Comparison of ENCODE assay signal across 1 cellular context in genomic region chr17:78421534-78422266, GRCh38.
A peak's percentile ranks its signal among the peaks of the same experiment; 100 is the strongest.
TF ChIP-seq lines count a peak whose summit lies in the region.

No MANE protein-coding gene starts in this region.

TF ChIP-seq in HepG2, 621 proteins besides CTCF, POLR2A, EP300 and RAD21 (continued from another document and continues in another):
- TF ChIP-seq, protein P1, sequence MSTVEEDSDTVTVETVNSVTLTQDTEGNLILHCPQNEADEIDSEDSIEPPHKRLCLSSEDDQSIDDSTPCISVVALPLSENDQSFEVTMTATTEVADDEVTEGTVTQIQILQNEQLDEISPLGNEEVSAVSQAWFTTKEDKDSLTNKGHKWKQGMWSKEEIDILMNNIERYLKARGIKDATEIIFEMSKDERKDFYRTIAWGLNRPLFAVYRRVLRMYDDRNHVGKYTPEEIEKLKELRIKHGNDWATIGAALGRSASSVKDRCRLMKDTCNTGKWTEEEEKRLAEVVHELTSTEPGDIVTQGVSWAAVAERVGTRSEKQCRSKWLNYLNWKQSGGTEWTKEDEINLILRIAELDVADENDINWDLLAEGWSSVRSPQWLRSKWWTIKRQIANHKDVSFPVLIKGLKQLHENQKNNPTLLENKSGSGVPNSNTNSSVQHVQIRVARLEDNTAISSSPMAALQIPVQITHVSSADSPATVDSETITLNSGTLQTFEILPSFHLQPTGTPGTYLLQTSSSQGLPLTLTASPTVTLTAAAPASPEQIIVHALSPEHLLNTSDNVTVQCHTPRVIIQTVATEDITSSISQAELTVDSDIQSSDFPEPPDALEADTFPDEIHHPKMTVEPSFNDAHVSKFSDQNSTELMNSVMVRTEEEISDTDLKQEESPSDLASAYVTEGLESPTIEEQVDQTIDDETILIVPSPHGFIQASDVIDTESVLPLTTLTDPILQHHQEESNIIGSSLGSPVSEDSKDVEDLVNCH (CRISPR knock-in tag; IDR thresholded peaks at IDR 0.05), result no peak
- TF ChIP-seq ZNF629 (CRISPR knock-in tag; conservative IDR thresholded peaks at IDR 0.05) (no peak; the same call in 1 of the 2 replicates), SOX13 (IDR thresholded peaks at IDR 0.05) (peak; percentile 94), SOX13 (CRISPR knock-in tag; conservative IDR thresholded peaks at IDR 0.05 in 1 of 2, IDR thresholded peaks at IDR 0.05 in 1 of 2) (peak; percentile 38 to 98; a peak in 2 of 4 replicates), NCOA1 (CRISPR knock-in tag; IDR thresholded peaks at IDR 0.05) (no peak), ZEB1 (IDR thresholded peaks at IDR 0.05; ENCODE audit: insufficient replicate concordance, low read depth) (peak; percentile 93), ZNF713 (CRISPR knock-in tag; IDR thresholded peaks at IDR 0.05) (no peak), YY1 (IDR thresholded peaks at IDR 0.05; ENCODE audit: insufficient read depth, insufficient replicate concordance, low read depth, low read length) (no peak), MTA3 (CRISPR knock-in tag; IDR thresholded peaks at IDR 0.05) (no peak), MAZ (IDR thresholded peaks at IDR 0.05; ENCODE audit: borderline replicate concordance, low read depth, low read length) (peak; percentile 89), MAZ (CRISPR knock-in tag; IDR thresholded peaks at IDR 0.05; ENCODE audit: low read depth) (peak; percentile 91), ZIK1 (CRISPR knock-in tag; IDR thresholded peaks at IDR 0.05; ENCODE audit: borderline replicate concordance, low read depth) (0 out of 2 replicates have a peak, but pooled peaks have one; percentile 67), KAT8 (CRISPR knock-in tag; IDR thresholded peaks at IDR 0.05) (peak; percentile 75), U2AF1 (optimal IDR thresholded peaks at IDR 0.05; ENCODE audit: low read depth, low read length) (peak; percentile 69), WIZ (CRISPR knock-in tag; IDR thresholded peaks at IDR 0.05) (no peak), ZNF570 (CRISPR knock-in tag; IDR thresholded peaks at IDR 0.05; ENCODE audit: borderline replicate concordance) (no peak), CREB3 (CRISPR knock-in tag; IDR thresholded peaks at IDR 0.05) (no peak), DPF2 (CRISPR knock-in tag; IDR thresholded peaks at IDR 0.05; ENCODE audit: borderline replicate concordance, low read depth) (peak; percentile 99), AGO2 (optimal IDR thresholded peaks at IDR 0.05; ENCODE audit: low read depth, low read length) (peak; percentile 86), ELF4 (CRISPR knock-in tag; IDR thresholded peaks at IDR 0.05; ENCODE audit: borderline replicate concordance) (no peak; the same call in 1 of the 2 replicates), FOXP1 (IDR thresholded peaks at IDR 0.05) (peak; percentile 88), FOXP1 (CRISPR knock-in tag; IDR thresholded peaks at IDR 0.05) (peak; percentile 94), MAFF (IDR thresholded peaks at IDR 0.05; ENCODE audit: low read depth, low read length) (no peak), RFXAP (CRISPR knock-in tag; IDR thresholded peaks at IDR 0.05; ENCODE audit: borderline replicate concordance) (peak; percentile 93), KAT7 (CRISPR knock-in tag; IDR thresholded peaks at IDR 0.05; ENCODE audit: borderline replicate concordance) (0 out of 2 replicates have a peak, but pooled peaks have one; percentile 57), ZNF20 (CRISPR knock-in tag; IDR thresholded peaks at IDR 0.05) (no peak), HMG20B (CRISPR knock-in tag; conservative IDR thresholded peaks at IDR 0.05) (peak; percentile 100), ZNF557 (CRISPR knock-in tag; IDR thresholded peaks at IDR 0.05) (no peak), KDM5B (CRISPR knock-in tag; IDR thresholded peaks at IDR 0.05; ENCODE audit: borderline replicate concordance) (peak; percentile 94), ZBTB46 (CRISPR knock-in tag; IDR thresholded peaks at IDR 0.05; ENCODE audit: borderline replicate concordance) (no peak; the same call in 1 of the 2 replicates), TCF7 (IDR thresholded peaks at IDR 0.05; ENCODE audit: low read depth) (peak; percentile 74), RFX3 (CRISPR knock-in tag; IDR thresholded peaks at IDR 0.05) (no peak), ZNF558 (CRISPR knock-in tag; IDR thresholded peaks at IDR 0.05; ENCODE audit: borderline replicate concordance) (0 out of 2 replicates have a peak, but pooled peaks have one; percentile 85), SMARCC2 (IDR thresholded peaks at IDR 0.05) (no peak; the same call in 1 of the 2 replicates), MLLT10 (CRISPR knock-in tag; IDR thresholded peaks at IDR 0.05) (no peak), TAF15 (IDR thresholded peaks at IDR 0.05; ENCODE audit: low read depth, low read length, poor library complexity, severe bottlenecking) (no peak), TERF1 (CRISPR knock-in tag; IDR thresholded peaks at IDR 0.05) (no peak), ZKSCAN1 (IDR thresholded peaks at IDR 0.05; ENCODE audit: low read length) (peak; percentile 60; the same call in 1 of the 2 replicates), CCAR2 (optimal IDR thresholded peaks at IDR 0.05; ENCODE audit: low read depth, low read length) (peak; percentile 97), JUN (CRISPR knock-in tag; IDR thresholded peaks at IDR 0.05) (peak; percentile 56; the same call in 1 of the 2 replicates)
- TF ChIP-seq, protein P2, sequence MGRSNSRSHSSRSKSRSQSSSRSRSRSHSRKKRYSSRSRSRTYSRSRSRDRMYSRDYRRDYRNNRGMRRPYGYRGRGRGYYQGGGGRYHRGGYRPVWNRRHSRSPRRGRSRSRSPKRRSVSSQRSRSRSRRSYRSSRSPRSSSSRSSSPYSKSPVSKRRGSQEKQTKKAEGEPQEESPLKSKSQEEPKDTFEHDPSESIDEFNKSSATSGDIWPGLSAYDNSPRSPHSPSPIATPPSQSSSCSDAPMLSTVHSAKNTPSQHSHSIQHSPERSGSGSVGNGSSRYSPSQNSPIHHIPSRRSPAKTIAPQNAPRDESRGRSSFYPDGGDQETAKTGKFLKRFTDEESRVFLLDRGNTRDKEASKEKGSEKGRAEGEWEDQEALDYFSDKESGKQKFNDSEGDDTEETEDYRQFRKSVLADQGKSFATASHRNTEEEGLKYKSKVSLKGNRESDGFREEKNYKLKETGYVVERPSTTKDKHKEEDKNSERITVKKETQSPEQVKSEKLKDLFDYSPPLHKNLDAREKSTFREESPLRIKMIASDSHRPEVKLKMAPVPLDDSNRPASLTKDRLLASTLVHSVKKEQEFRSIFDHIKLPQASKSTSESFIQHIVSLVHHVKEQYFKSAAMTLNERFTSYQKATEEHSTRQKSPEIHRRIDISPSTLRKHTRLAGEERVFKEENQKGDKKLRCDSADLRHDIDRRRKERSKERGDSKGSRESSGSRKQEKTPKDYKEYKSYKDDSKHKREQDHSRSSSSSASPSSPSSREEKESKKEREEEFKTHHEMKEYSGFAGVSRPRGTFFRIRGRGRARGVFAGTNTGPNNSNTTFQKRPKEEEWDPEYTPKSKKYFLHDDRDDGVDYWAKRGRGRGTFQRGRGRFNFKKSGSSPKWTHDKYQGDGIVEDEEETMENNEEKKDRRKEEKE (IDR thresholded peaks at IDR 0.05), result no peak
- TF ChIP-seq, protein P3, sequence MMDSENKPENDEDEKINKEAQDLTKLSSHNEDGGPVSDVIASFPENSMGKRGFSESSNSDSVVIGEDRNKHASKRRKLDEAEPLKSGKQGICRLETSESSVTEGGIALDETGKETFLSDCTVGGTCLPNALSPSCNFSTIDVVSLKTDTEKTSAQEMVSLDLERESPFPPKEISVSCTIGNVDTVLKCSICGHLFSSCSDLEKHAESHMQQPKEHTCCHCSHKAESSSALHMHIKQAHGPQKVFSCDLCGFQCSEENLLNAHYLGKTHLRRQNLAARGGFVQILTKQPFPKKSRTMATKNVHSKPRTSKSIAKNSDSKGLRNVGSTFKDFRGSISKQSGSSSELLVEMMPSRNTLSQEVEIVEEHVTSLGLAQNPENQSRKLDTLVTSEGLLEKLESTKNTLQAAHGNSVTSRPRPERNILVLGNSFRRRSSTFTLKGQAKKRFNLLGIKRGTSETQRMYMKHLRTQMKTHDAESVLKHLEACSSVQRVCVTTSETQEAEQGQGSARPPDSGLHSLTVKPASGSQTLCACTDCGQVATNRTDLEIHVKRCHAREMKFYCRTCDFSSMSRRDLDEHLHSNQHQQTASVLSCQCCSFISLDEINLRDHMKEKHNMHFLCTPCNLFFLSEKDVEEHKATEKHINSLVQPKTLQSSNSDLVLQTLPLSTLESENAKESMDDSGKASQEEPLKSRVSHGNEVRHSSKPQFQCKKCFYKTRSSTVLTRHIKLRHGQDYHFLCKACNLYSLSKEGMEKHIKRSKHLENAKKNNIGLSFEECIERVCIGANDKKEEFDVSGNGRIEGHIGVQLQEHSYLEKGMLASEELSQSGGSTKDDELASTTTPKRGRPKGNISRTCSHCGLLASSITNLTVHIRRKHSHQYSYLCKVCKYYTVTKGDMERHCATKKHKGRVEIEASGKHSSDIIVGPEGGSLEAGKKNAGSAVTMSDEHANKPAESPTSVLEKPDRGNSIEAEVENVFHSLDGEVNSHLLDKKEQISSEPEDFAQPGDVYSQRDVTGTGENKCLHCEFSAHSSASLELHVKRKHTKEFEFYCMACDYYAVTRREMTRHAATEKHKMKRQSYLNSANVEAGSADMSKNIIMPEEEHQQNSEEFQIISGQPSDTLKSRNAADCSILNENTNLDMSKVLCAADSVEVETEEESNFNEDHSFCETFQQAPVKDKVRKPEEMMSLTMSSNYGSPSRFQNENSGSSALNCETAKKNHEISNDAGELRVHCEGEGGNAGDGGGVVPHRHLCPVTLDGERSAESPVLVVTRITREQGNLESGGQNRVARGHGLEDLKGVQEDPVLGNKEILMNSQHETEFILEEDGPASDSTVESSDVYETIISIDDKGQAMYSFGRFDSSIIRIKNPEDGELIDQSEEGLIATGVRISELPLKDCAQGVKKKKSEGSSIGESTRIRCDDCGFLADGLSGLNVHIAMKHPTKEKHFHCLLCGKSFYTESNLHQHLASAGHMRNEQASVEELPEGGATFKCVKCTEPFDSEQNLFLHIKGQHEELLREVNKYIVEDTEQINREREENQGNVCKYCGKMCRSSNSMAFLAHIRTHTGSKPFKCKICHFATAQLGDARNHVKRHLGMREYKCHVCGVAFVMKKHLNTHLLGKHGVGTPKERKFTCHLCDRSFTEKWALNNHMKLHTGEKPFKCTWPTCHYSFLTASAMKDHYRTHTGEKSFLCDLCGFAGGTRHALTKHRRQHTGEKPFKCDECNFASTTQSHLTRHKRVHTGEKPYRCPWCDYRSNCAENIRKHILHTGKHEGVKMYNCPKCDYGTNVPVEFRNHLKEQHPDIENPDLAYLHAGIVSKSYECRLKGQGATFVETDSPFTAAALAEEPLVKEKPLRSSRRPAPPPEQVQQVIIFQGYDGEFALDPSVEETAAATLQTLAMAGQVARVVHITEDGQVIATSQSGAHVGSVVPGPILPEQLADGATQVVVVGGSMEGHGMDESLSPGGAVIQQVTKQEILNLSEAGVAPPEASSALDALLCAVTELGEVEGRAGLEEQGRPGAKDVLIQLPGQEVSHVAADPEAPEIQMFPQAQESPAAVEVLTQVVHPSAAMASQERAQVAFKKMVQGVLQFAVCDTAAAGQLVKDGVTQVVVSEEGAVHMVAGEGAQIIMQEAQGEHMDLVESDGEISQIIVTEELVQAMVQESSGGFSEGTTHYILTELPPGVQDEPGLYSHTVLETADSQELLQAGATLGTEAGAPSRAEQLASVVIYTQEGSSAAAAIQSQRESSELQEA (CRISPR knock-in tag; IDR thresholded peaks at IDR 0.05; ENCODE audit: not compliant biosample characterization), result peak; percentile 80
- TF ChIP-seq, protein P4, sequence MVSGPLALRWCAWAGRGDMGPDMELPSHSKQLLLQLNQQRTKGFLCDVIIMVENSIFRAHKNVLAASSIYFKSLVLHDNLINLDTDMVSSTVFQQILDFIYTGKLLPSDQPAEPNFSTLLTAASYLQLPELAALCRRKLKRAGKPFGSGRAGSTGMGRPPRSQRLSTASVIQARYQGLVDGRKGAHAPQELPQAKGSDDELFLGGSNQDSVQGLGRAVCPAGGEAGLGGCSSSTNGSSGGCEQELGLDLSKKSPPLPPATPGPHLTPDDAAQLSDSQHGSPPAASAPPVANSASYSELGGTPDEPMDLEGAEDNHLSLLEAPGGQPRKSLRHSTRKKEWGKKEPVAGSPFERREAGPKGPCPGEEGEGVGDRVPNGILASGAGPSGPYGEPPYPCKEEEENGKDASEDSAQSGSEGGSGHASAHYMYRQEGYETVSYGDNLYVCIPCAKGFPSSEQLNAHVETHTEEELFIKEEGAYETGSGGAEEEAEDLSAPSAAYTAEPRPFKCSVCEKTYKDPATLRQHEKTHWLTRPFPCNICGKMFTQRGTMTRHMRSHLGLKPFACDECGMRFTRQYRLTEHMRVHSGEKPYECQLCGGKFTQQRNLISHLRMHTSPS (CRISPR knock-in tag; IDR thresholded peaks at IDR 0.05; ENCODE audit: low read depth), result peak; percentile 85
- TF ChIP-seq, protein P5, sequence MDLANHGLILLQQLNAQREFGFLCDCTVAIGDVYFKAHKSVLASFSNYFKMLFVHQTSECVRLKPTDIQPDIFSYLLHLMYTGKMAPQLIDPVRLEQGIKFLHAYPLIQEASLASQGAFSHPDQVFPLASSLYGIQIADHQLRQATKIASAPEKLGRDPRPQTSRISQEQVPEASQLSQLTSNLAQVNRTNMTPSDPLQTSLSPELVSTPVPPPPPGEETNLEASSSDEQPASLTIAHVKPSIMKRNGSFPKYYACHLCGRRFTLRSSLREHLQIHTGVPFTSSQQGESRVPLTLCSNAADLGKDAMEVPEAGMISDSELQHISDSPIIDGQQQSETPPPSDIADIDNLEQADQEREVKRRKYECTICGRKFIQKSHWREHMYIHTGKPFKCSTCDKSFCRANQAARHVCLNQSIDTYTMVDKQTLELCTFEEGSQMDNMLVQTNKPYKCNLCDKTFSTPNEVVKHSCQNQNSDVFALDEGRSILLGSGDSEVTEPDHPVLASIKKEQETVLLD (CRISPR knock-in tag; IDR thresholded peaks at IDR 0.05; ENCODE audit: low read depth), result no peak
